In the genomic region with DNA sequence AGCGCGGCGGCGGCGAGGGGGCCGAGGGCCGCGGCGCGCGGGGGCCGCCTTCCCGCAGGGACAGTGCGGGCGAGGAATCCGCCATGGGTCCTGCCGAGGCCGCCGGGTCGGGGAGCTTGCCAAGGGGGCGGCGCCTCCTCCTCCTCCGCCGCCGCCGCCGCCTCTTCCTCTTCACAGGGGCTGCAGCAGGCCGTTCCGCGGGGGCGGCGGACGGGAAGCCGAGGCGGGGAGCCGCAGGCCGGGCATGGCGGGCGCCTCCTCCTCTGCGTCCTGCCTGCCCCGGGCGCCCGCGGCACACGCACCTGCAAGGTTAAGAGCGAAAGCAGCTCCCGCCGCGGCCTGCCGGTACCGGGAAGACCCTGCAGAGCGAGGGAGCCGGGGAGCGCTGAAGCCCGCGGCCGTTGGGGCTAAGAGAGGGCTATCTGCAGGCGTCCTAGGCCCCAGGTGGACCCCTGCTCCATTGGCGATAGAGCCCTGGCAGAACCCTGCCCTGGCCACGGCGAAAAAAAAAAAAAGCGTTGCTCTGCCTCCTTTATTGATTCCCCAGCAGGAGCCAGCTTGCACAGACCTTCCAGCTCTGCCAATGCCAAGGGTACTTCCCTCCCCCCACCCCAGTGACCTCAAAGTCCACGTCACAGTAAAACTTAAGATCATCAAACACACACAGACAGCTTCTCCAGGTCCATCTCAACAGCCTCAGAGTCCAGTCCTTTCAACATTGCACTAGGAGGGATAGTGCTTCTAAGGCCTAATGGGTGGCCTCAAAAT, we compare ENCODE assay signal across 1 cellular context.
A peak's percentile ranks its signal among the peaks of the same experiment; 100 is the strongest.
TF ChIP-seq lines count a peak whose summit lies in the region.

A gene with protein sequence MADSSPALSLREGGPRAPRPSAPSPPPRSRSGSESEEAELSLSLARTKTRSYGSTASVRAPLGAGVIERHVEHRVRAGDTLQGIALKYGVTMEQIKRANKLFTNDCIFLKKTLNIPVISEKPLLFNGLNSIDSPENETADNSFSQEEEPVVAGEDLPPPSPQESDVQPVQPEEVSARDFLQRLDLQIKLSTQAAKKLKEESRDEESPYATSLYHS (minus strand): TSS at position 118 of the 768 bp plus-strand sequence. CDS start 33 bp downstream, at position 85.

TF ChIP-seq in A549, 52 proteins besides CTCF, POLR2A, EP300 and RAD21 (continued from another document):
- TF ChIP-seq, protein P1, sequence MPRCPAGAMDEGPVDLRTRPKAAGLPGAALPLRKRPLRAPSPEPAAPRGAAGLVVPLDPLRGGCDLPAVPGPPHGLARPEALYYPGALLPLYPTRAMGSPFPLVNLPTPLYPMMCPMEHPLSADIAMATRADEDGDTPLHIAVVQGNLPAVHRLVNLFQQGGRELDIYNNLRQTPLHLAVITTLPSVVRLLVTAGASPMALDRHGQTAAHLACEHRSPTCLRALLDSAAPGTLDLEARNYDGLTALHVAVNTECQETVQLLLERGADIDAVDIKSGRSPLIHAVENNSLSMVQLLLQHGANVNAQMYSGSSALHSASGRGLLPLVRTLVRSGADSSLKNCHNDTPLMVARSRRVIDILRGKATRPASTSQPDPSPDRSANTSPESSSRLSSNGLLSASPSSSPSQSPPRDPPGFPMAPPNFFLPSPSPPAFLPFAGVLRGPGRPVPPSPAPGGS (IDR thresholded peaks at IDR 0.05), result peak; percentile 28; the same call in 1 of the 3 replicates
- TF ChIP-seq TP53 (CRISPR knock-in tag; IDR thresholded peaks at IDR 0.05), result 0 out of 2 replicates have a peak, but pooled peaks have one; percentile 25
- no peak for TF ChIP-seq MAZ (IDR thresholded peaks at IDR 0.05; ENCODE audit: borderline replicate concordance, low read depth, low read length)
- TF ChIP-seq JUN (IDR thresholded peaks at IDR 0.05), result peak; percentile 10 to 49; a peak in 4 of 5 replicates
- no peak for TF ChIP-seq RARB (CRISPR knock-in tag; IDR thresholded peaks at IDR 0.05)
- TF ChIP-seq, protein P2, sequence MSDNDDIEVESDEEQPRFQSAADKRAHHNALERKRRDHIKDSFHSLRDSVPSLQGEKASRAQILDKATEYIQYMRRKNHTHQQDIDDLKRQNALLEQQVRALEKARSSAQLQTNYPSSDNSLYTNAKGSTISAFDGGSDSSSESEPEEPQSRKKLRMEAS (IDR thresholded peaks at IDR 0.05), result peak; percentile 52
